In genomic region chr19:55447421-55448174, GRCh38 we compare ENCODE assay signal across 9 cellular contexts. TPM values are rescaled to one million over a fixed set of nuclear protein-coding genes. Genes with fewer than 3 reads are reported as not detected.
DNase-seq lines count a peak whose midpoint lies in the region; ATAC-seq and TF ChIP-seq lines count a peak whose summit lies in the region.
"Had no signal": no experiment of that assay in that cellular context is flagged by ENCODE, and none has a peak within 500 bp of the region (broad histone marks: within the 10 kb centered on the region; RNA-seq: fewer than 3 reads in every experiment).

No MANE protein-coding gene starts in this region.

- H3K36me3 ChIP-seq in IMR-90 (ENCODE audit: control insufficient read depth, insufficient read depth, low read length) (no peaks in the 10 kb centered on the region), aorta (ENCODE audit: control insufficient read depth in 1 of 2, insufficient read depth in 2 of 2, low read length in 1 of 2) (no peaks in the 10 kb centered on the region)
- no peaks in the 10 kb centered on the region for H3K36me3 ChIP-seq in CD8-positive, alpha-beta memory T cell (ENCODE audit: insufficient read depth, low read length)

- no peak for TF ChIP-seq CTCF in IMR-90 (conservative IDR thresholded peaks at IDR 0.05; ENCODE audit: low read depth, low read length)

- H3K14ac ChIP-seq in IMR-90 (replicated peaks; ENCODE audit: low read depth, low read length), result no peak overlapping the region

- peak overlapping the region; percentile 72 for H2AFZ ChIP-seq in IMR-90 (replicated peaks; ENCODE audit: low read length, poor library complexity)

- in situ Hi-C loops in IMR-90 (cut with MboI; ENCODE audit: low sequenced_read_pairs), result no loop called here

- H3K4me3 Mint-ChIP-seq in CD8-positive, alpha-beta memory T cell, result no peak overlapping the region

- no peak overlapping the region for H3K4me3 ChIP-seq in IMR-90 (ENCODE audit: insufficient read depth, low read depth, low read length)
- no peak overlapping the region for H3K4me3 ChIP-seq in CD8-positive, alpha-beta memory T cell (ENCODE audit: low read length)
- no peak overlapping the region for H3K4me3 ChIP-seq in aorta (ENCODE audit: low read length in 2 of 2)

- WGBS in IMR-90 (ENCODE audit: extremely low coverage in 2 of 2, insufficient read length in 1 of 2), 2 experiments, result 48% methylated on average over 4 of the region's 16 CpGs; no CpG with 5 or more reads in 1 of the 2 experiments
- WGBS in aorta, 2 donors, result 23 to 28% methylated on average over 16 of the region's 16 CpGs

- H2AK5ac ChIP-seq in IMR-90 (ENCODE audit: low read depth, low read length), result peak overlapping the region; percentile 16; the same call in 1 of the 2 replicates

- H2BK120ac ChIP-seq in IMR-90 (ENCODE audit: low read depth, low read length), result no peak overlapping the region

- H3K27me3 ChIP-seq in IMR-90 (ENCODE audit: control insufficient read depth, insufficient read depth, low read length), result peaks cover 66% of the 10 kb centered on the region
- H3K27me3 ChIP-seq in CD8-positive, alpha-beta memory T cell (ENCODE audit: insufficient read depth, low read length, poor library complexity, severe bottlenecking), result peaks cover 31% of the 10 kb centered on the region
- H3K27me3 ChIP-seq in aorta (ENCODE audit: control insufficient read depth in 1 of 2, insufficient read depth in 2 of 2, low read length in 1 of 2), result no peaks in the 10 kb centered on the region

- no peak overlapping the region for H3K9ac ChIP-seq in IMR-90 (ENCODE audit: low read depth, low read length)

- H3K9me1 ChIP-seq in IMR-90 (ENCODE audit: insufficient read depth, low read length), result no peaks in the 10 kb centered on the region

- no peaks in the 10 kb centered on the region for H3K79me1 ChIP-seq in IMR-90 (ENCODE audit: low read depth in 1 of 2, low read length in 2 of 2)

- H2AK9ac ChIP-seq in IMR-90 (replicated peaks; ENCODE audit: low read depth, low read length, poor library complexity), result no peak overlapping the region

- TF ChIP-seq RAD21 in IMR-90 (IDR thresholded peaks at IDR 0.05; ENCODE audit: low read length), result no peak

- H3K4ac ChIP-seq in IMR-90 (ENCODE audit: low read depth, low read length), result no peak overlapping the region

- no peak overlapping the region for H3K56ac ChIP-seq in IMR-90 (ENCODE audit: extremely low read depth, insufficient read depth, low read length)

- BruUV-seq in IMR-90 (replicated peaks; lab: Mats Ljungman, UMichigan), result no TSS peak

- peaks cover 2 to 25% (median 12%) of the 10 kb centered on the region in 3 donors for H3K4me1 Mint-ChIP-seq in CD8-positive, alpha-beta memory T cell

- dilution Hi-C loops in IMR-90 (cut with HindIII; ENCODE audit: low sequenced_read_pairs, unreplicated experiment), result no loop called here

- H4K5ac ChIP-seq in IMR-90 (ENCODE audit: low read depth, low read length), result no peak overlapping the region

- CTCF ChIA-PET in IMR-90 (lab: Yijun Ruan, JAX), result no interaction called here
- CTCF ChIA-PET in CD8-positive, alpha-beta memory T cell (lab: Charles Lee), result no interaction called here

- H3K23ac ChIP-seq in IMR-90 (ENCODE audit: low read depth, low read length), result no peak overlapping the region

- H3K4me1 ChIP-seq in IMR-90 (ENCODE audit: control insufficient read depth, insufficient read depth, low read length) (peaks cover 2% of the 10 kb centered on the region; the same call in 1 of the 2 replicates), aorta (ENCODE audit: control insufficient read depth in 1 of 2, insufficient read depth in 2 of 2, low read length in 2 of 2) (no peaks in the 10 kb centered on the region)
- H3K4me1 ChIP-seq in CD8-positive, alpha-beta memory T cell (ENCODE audit: insufficient read depth, low read length), result peaks cover 10% of the 10 kb centered on the region

- H3K27me3 Mint-ChIP-seq in CD8-positive, alpha-beta memory T cell, result peaks cover 36 to 45% of the 10 kb centered on the region in 2 donors

- H2BK5ac ChIP-seq in IMR-90 (ENCODE audit: low read depth, low read length, poor library complexity, severe bottlenecking), result peak overlapping the region; percentile 80

- H2BK15ac ChIP-seq in IMR-90 (ENCODE audit: low read depth, low read length), result no peak overlapping the region

- DNase-seq in C1 segment of cervical spinal cord (lab: John Stamatoyannopoulos, UW), result peak in 12 of 14 donors; percentile 16 to 66 (median 38)
- peak; percentile 15 for DNase-seq in IMR-90
- peak; percentile 86 for DNase-seq in SW480 (ENCODE audit: low spot score)
- peak; percentile 34 for DNase-seq in kidney tubule cell (ENCODE audit: low spot score)
- no peak for DNase-seq in CD8-positive, alpha-beta memory T cell
- DNase-seq in aorta, result no peak

- H3K4me2 ChIP-seq in IMR-90 (ENCODE audit: low read depth, low read length), result no peak overlapping the region

- no peak overlapping the region for H4K8ac ChIP-seq in IMR-90 (ENCODE audit: low read depth in 2 of 2, low read length in 2 of 2)

- no peak for TF ChIP-seq POLR2A in IMR-90 (IDR thresholded peaks at IDR 0.05; ENCODE audit: low read depth, low read length)

- POLR2A ChIA-PET in IMR-90 (lab: Charles Lee; ENCODE audit: unreplicated experiment), result no interaction called here
- POLR2A ChIA-PET in CD8-positive, alpha-beta memory T cell (lab: Charles Lee), result no interaction called here

- H3K36me3 Mint-ChIP-seq in CD8-positive, alpha-beta memory T cell, result no peaks in the 10 kb centered on the region

- no peaks in the 10 kb centered on the region for H3K9me3 ChIP-seq in IMR-90 (ENCODE audit: control insufficient read depth, insufficient read depth, low read length)
- H3K9me3 ChIP-seq in CD8-positive, alpha-beta memory T cell (ENCODE audit: low read length), result no peaks in the 10 kb centered on the region
- no peaks in the 10 kb centered on the region for H3K9me3 ChIP-seq in aorta (ENCODE audit: control insufficient read depth, low read length)

- H4K91ac ChIP-seq in IMR-90 (ENCODE audit: insufficient read depth, low read depth, low read length), result no peak overlapping the region

- no peak overlapping the region for H3K27ac ChIP-seq in IMR-90 (ENCODE audit: insufficient read depth, low read length)
- no peak overlapping the region for H3K27ac ChIP-seq in CD8-positive, alpha-beta memory T cell (ENCODE audit: low read depth, low read length)
- no peak overlapping the region for H3K27ac ChIP-seq in aorta (ENCODE audit: low read depth in 1 of 2, low read length in 2 of 2)

- peaks cover 8% of the 10 kb centered on the region; the same call in 1 of the 2 replicates for H4K20me1 ChIP-seq in IMR-90 (ENCODE audit: insufficient read depth, low read length)

- intact Hi-C loops in IMR-90 (cut with micrococcal nuclease), result no loop called here
- intact Hi-C loops in aorta (cut with DNase I), result no loop called here

- peak; percentile 21; the same call in 1 of the 2 replicates for ATAC-seq in IMR-90 (ENCODE audit: low read depth)
- ATAC-seq in aorta (ENCODE audit: low FRiP score), result no peak
- no peak for ATAC-seq in HG02852 (IDR thresholded peaks at IDR 0.05; ENCODE audit: unreplicated experiment)
- no peak for ATAC-seq in GM18511 (IDR thresholded peaks at IDR 0.05; ENCODE audit: unreplicated experiment)

- no peak overlapping the region for H3K18ac ChIP-seq in IMR-90 (ENCODE audit: low read depth, low read length)

- no peaks in the 10 kb centered on the region for H3K9me3 Mint-ChIP-seq in CD8-positive, alpha-beta memory T cell

- no peak overlapping the region for H2BK20ac ChIP-seq in IMR-90 (ENCODE audit: low read depth, low read length)

- no peak overlapping the region for H3K27ac Mint-ChIP-seq in CD8-positive, alpha-beta memory T cell

TF ChIP-seq in IMR-90, 13 proteins besides CTCF, POLR2A, EP300 and RAD21 (continues in another document):
- no peak for TF ChIP-seq CEBPB (IDR thresholded peaks at IDR 0.05; ENCODE audit: low read depth, low read length)
- no peak for TF ChIP-seq RCOR1 (IDR thresholded peaks at IDR 0.05; ENCODE audit: insufficient replicate concordance, low read length)

RNA-seq across cellular contexts. Expression of gene SHISA7, which starts 4.5 kb away (rescaled TPM):
- total RNA-seq in IMR-90 (2012; rRNA removed), result not detected in 2 replicates
- polyA plus RNA-seq in IMR-90 (2012; rRNA removed), result 0.03 TPM in 1 of 2 replicates, not detected in the other
- polyA plus RNA-seq in IMR-90 (2012; cell fraction: cytosol; rRNA removed), result 0.01 and 0.02 TPM in 2 replicates
- polyA plus RNA-seq in IMR-90 (2012; cell fraction: nucleus; rRNA removed; ENCODE audit: low replicate concordance), result 0.01 and 0.03 TPM in 2 replicates
- not detected for total RNA-seq in CD8-positive, alpha-beta memory T cell
- polyA plus RNA-seq in CD8-positive, alpha-beta memory T cell, result not detected
- total RNA-seq in aorta, result not detected
- under 1 TPM in 1 of 2 donors, not detected in 1; 0.05 TPM for polyA plus RNA-seq in aorta
- total RNA-seq: fibroblast of lung had no signal
- polyA plus RNA-seq: fibroblast of lung had no signal

RNA-seq across cellular contexts. Expression of gene ISOC2, which starts 13.8 kb away (rescaled TPM):
- total RNA-seq in IMR-90 (2012; rRNA removed) (46.7 and 56.1 TPM in 2 replicates), aorta (10 to 100 TPM; 18.6 to 30.6 TPM)
- polyA plus RNA-seq in IMR-90 (2012; rRNA removed) (82.1 and 119 TPM in 2 replicates), aorta (10 to 100 TPM; 42.6 to 47.3 TPM)
- polyA plus RNA-seq in IMR-90 (2012; cell fraction: cytosol; rRNA removed), result 50.5 and 139 TPM in 2 replicates
- polyA plus RNA-seq in IMR-90 (2012; cell fraction: nucleus; rRNA removed; ENCODE audit: low replicate concordance), result 29.9 and 88.9 TPM in 2 replicates
- 10 to 100 TPM; 33.7 to 38.8 TPM for total RNA-seq in CD8-positive, alpha-beta memory T cell
- 32.0 TPM for polyA plus RNA-seq in CD8-positive, alpha-beta memory T cell

RNA-seq across cellular contexts. Expression of gene C19orf85, which starts 17.0 kb away (rescaled TPM):
- total RNA-seq in IMR-90 (2012; rRNA removed) (not detected in 2 replicates), aorta (not detected)
- polyA plus RNA-seq in IMR-90 (2012; rRNA removed) (not detected in 2 replicates), aorta (not detected)
- polyA plus RNA-seq in IMR-90 (2012; cell fraction: cytosol; rRNA removed), result not detected in 2 replicates
- 0.11 TPM in 1 of 2 replicates, not detected in the other for polyA plus RNA-seq in IMR-90 (2012; cell fraction: nucleus; rRNA removed; ENCODE audit: low replicate concordance)
- total RNA-seq in CD8-positive, alpha-beta memory T cell, result not detected
- not detected for polyA plus RNA-seq in CD8-positive, alpha-beta memory T cell
- total RNA-seq: fibroblast of lung had no signal
- polyA plus RNA-seq: fibroblast of lung had no signal

RNA-seq across cellular contexts. Expression of gene ZNF628, which starts 28.8 kb away (rescaled TPM):
- total RNA-seq in IMR-90 (2012; rRNA removed), result 0.18 and 0.28 TPM in 2 replicates
- 1.9 and 2.6 TPM in 2 replicates for polyA plus RNA-seq in IMR-90 (2012; rRNA removed)
- polyA plus RNA-seq in IMR-90 (2012; cell fraction: cytosol; rRNA removed), result 2.0 and 4.3 TPM in 2 replicates
- polyA plus RNA-seq in IMR-90 (2012; cell fraction: nucleus; rRNA removed; ENCODE audit: low replicate concordance), result 4.7 and 12.2 TPM in 2 replicates
- 1 to 10 TPM; 8.3 to 8.7 TPM for total RNA-seq in CD8-positive, alpha-beta memory T cell
- polyA plus RNA-seq in CD8-positive, alpha-beta memory T cell, result 0.36 TPM
- 1 to 10 TPM; 6.9 to 7.0 TPM for total RNA-seq in aorta
- polyA plus RNA-seq in aorta, result 1 to 10 TPM; 1.3 to 2.0 TPM

RNA-seq across cellular contexts. Expression of gene NAT14, which starts 37.4 kb away (rescaled TPM):
- total RNA-seq in IMR-90 (2012; rRNA removed), result 4.3 and 7.2 TPM in 2 replicates
- polyA plus RNA-seq in IMR-90 (2012; rRNA removed), result 40.9 and 41.2 TPM in 2 replicates
- polyA plus RNA-seq in IMR-90 (2012; cell fraction: cytosol; rRNA removed), result 42.0 and 62.9 TPM in 2 replicates
- 65.5 and 111 TPM in 2 replicates for polyA plus RNA-seq in IMR-90 (2012; cell fraction: nucleus; rRNA removed; ENCODE audit: low replicate concordance)
- total RNA-seq in CD8-positive, alpha-beta memory T cell, result 10 to 100 TPM; 27.5 to 28.4 TPM
- 7.0 TPM for polyA plus RNA-seq in CD8-positive, alpha-beta memory T cell
- 10 to 100 TPM; 15.3 to 16.2 TPM for total RNA-seq in aorta
- 10 to 100 TPM in 1 of 2 donors, 1 to 10 TPM in 1; 3.1 to 19.2 TPM for polyA plus RNA-seq in aorta

Comparison
In these comparisons a context has a peak if more than half of its experiments do, and no peak if none do; other contexts are left out.
1. DNase-seq: peak in C1 segment of cervical spinal cord (12 of 14), IMR-90 (single experiment), SW480 (single experiment) and kidney tubule cell (single experiment); none in CD8-positive, alpha-beta memory T cell (0 of 5) and aorta (0 of 2).